Comparison of ENCODE assay signal across 8 cellular contexts in genomic region chr6:113936093-113936934, GRCh38. TPM values are rescaled to one million over a fixed set of nuclear protein-coding genes. Genes with fewer than 3 reads are reported as not detected.
DNase-seq lines count a peak whose midpoint lies in the region; ATAC-seq, FAIRE-seq and TF ChIP-seq lines count a peak whose summit lies in the region.

No MANE protein-coding gene starts in this region.

- H3K9me3 ChIP-seq in A673 (ENCODE audit: low read depth, low read length, poor library complexity, severe bottlenecking) (no peaks in the 10 kb centered on the region), endothelial cell of umbilical vein (replicated peaks; ENCODE audit: control insufficient read depth, insufficient read depth, low read length) (no peaks in the 10 kb centered on the region)

- no peaks in the 10 kb centered on the region for H3K4me1 ChIP-seq in A673 (ENCODE audit: insufficient read depth, low read length, poor library complexity, severe bottlenecking)
- no peaks in the 10 kb centered on the region for H3K4me1 ChIP-seq in endothelial cell of umbilical vein (ENCODE audit: control insufficient read depth, extremely low read depth, insufficient read depth, low read length)

- no peak overlapping the region for H3K4me2 ChIP-seq in endothelial cell of umbilical vein (ENCODE audit: insufficient read depth, low read length)

- FAIRE-seq in endothelial cell of umbilical vein (lab: Jason Lieb, UNC), result peak; percentile 71

- H3K27ac Mint-ChIP-seq in naive B cell, result no peak overlapping the region
- no peak overlapping the region for H3K27ac Mint-ChIP-seq in activated T-cell treated with anti-CD3 and anti-CD28 coated beads, Interleukin-2, amount 50 U/mL, for 24 hours

- no peaks in the 10 kb centered on the region for H3K27me3 Mint-ChIP-seq in naive B cell
- H3K27me3 Mint-ChIP-seq in activated T-cell treated with anti-CD3 and anti-CD28 coated beads, Interleukin-2, amount 50 U/mL, for 24 hours, result no peaks in the 10 kb centered on the region

- CTCF ChIA-PET in A673 (lab: Charles Lee) (no interaction called here), RWPE1 (lab: Yijun Ruan, JAX) (interaction anchor here (0.5 to 1.2 kb wide), 6 partner anchors 37 to 1558 kb away, joined by 3 to 5 read pairs (median 3); no protein-coding TSS in a partner anchor), endothelial cell of umbilical vein (lab: Charles Lee) (interaction anchor here (0.6 to 2.2 kb wide), 26 partner anchors 8 to 1849 kb away, joined by 3 to 14 read pairs (median 4); partner anchors contain the start of genes FAM229B and TUBE1)

- DNase-seq in A673 (ENCODE audit: low spot score) (peak; percentile 76), M059J (ENCODE audit: low read depth) (peak; percentile 75), RWPE1 (ENCODE audit: low spot score) (peak; percentile 31), endothelial cell of umbilical vein (ENCODE audit: low read depth, low spot score) (peak; percentile 86), naive B cell (peak; percentile 27)
- DNase-seq in activated T-cell treated with anti-CD3 and anti-CD28 coated beads, Interleukin-2, amount 50 U/mL, for 24 hours, result no peak

- H3K4me1 Mint-ChIP-seq in naive B cell, result no peaks in the 10 kb centered on the region
- no peaks in the 10 kb centered on the region for H3K4me1 Mint-ChIP-seq in activated T-cell treated with anti-CD3 and anti-CD28 coated beads, Interleukin-2, amount 50 U/mL, for 24 hours (ENCODE audit: low read depth)

- H3K9me1 ChIP-seq in endothelial cell of umbilical vein (replicated peaks; ENCODE audit: control insufficient read depth, extremely low read depth, insufficient read depth, low read length), result no peaks in the 10 kb centered on the region

- TF ChIP-seq CTCF in A673 (conservative IDR thresholded peaks at IDR 0.05; ENCODE audit: low read depth, low read length), result peak; percentile 78
- peak; percentile 48; the same call in 1 of the 2 replicates for TF ChIP-seq CTCF in GM12875 (IDR thresholded peaks at IDR 0.05; ENCODE audit: borderline replicate concordance, insufficient read depth, low read depth, low read length)
- peak; percentile 87 for TF ChIP-seq CTCF in RWPE1 (conservative IDR thresholded peaks at IDR 0.05; ENCODE audit: low read depth)
- TF ChIP-seq CTCF in endothelial cell of umbilical vein (IDR thresholded peaks at IDR 0.05; ENCODE audit: extremely low read depth in 1 of 2, insufficient read depth in 1 of 2, low read depth in 1 of 2, low read length in 2 of 2), result peak; percentile 52

- H3K79me2 ChIP-seq in endothelial cell of umbilical vein (ENCODE audit: control insufficient read depth, insufficient read depth, low read length), result no peaks in the 10 kb centered on the region

- dilution Hi-C loops in endothelial cell of umbilical vein (cut with MboI; ENCODE audit: extremely low pct_ligation_motif_present, low sequenced_read_pairs), result no loop called here

- H3K4me3 Mint-ChIP-seq in naive B cell, result no peak overlapping the region
- H3K4me3 Mint-ChIP-seq in activated T-cell treated with anti-CD3 and anti-CD28 coated beads, Interleukin-2, amount 50 U/mL, for 24 hours, result no peak overlapping the region

- H3K36me3 Mint-ChIP-seq in naive B cell, result peaks cover 0 to 10% of the 10 kb centered on the region in 2 donors
- peaks cover 62% of the 10 kb centered on the region for H3K36me3 Mint-ChIP-seq in activated T-cell treated with anti-CD3 and anti-CD28 coated beads, Interleukin-2, amount 50 U/mL, for 24 hours (ENCODE audit: low read depth)

- BruUV-seq in A673 (replicated peaks; lab: Mats Ljungman, UMichigan), result no TSS peak
- BruUV-seq in endothelial cell of umbilical vein (replicated peaks; lab: Mats Ljungman, UMichigan), result no TSS peak

- H3K27ac ChIP-seq in A673 (ENCODE audit: low read depth, low read length, poor library complexity, severe bottlenecking), result no peak overlapping the region
- H3K27ac ChIP-seq in RWPE1, result no peak overlapping the region
- no peak overlapping the region for H3K27ac ChIP-seq in endothelial cell of umbilical vein (ENCODE audit: insufficient read depth, low read depth, low read length)

- ATAC-seq in HG02610 (IDR thresholded peaks at IDR 0.05; ENCODE audit: unreplicated experiment) (peak; percentile 78), naive B cell (ENCODE audit: low read depth in 2 of 2) (peak; percentile 42 to 59)

- intact Hi-C loops in A673 (cut with micrococcal nuclease; ENCODE audit: unreplicated experiment), result loop anchor here (10.0 kb wide), 1 partner anchor 1152 kb away; no protein-coding TSS in a partner anchor
- intact Hi-C loops in endothelial cell of umbilical vein (cut with micrococcal nuclease), result loop anchor here (1.0 to 10.0 kb wide), 2 partner anchors 1156 to 1432 kb away; no protein-coding TSS in a partner anchor

- H2AFZ ChIP-seq in endothelial cell of umbilical vein (ENCODE audit: low read depth, low read length), result no peak overlapping the region

- peaks cover 27% of the 10 kb centered on the region for H3K36me3 ChIP-seq in A673 (ENCODE audit: insufficient read depth, low read length, poor library complexity, severe bottlenecking)
- peaks cover 4 to 22% of the 10 kb centered on the region in 2 experiments for H3K36me3 ChIP-seq in endothelial cell of umbilical vein (ENCODE audit: control insufficient read depth in 2 of 2, extremely low read depth in 1 of 2, insufficient read depth in 2 of 2, low read length in 2 of 2)

- H3K9me3 Mint-ChIP-seq in naive B cell, result peaks cover 0 to 4% (median 0%) of the 10 kb centered on the region in 7 donors
- H3K9me3 Mint-ChIP-seq in activated T-cell treated with anti-CD3 and anti-CD28 coated beads, Interleukin-2, amount 50 U/mL, for 24 hours, result no peaks in the 10 kb centered on the region

- no peak overlapping the region for H3K9ac ChIP-seq in endothelial cell of umbilical vein (replicated peaks; ENCODE audit: extremely low read depth, insufficient read depth, low read length)

- no peak for TF ChIP-seq POLR2A in endothelial cell of umbilical vein (IDR thresholded peaks at IDR 0.05; ENCODE audit: low read depth, low read length)

- H3K4me3 ChIP-seq in A673 (ENCODE audit: low read depth, low read length, poor library complexity, severe bottlenecking) (no peak overlapping the region), GM12875 (ENCODE audit: low read depth, low read length) (no peak overlapping the region), endothelial cell of umbilical vein (replicated peaks in 1 of 3; ENCODE audit: insufficient read depth in 1 of 3, low read depth in 1 of 3, low read length in 3 of 3) (no peak overlapping the region)

- H4K20me1 ChIP-seq in endothelial cell of umbilical vein (replicated peaks; ENCODE audit: control insufficient read depth, extremely low read depth, insufficient read depth, low read length), result no peaks in the 10 kb centered on the region

- H3K27me3 ChIP-seq in A673 (replicated peaks; ENCODE audit: insufficient read depth, low read depth, low read length, poor library complexity), result no peaks in the 10 kb centered on the region
- H3K27me3 ChIP-seq in endothelial cell of umbilical vein (ENCODE audit: control insufficient read depth in 2 of 2, insufficient read depth in 2 of 2, low read length in 2 of 2), result no peaks in the 10 kb centered on the region

- POLR2A ChIA-PET in A673 (lab: Charles Lee; ENCODE audit: low non-redundant PET), result no interaction called here
- POLR2A ChIA-PET in RWPE1 (lab: Yijun Ruan, JAX; ENCODE audit: low non-redundant PET), result no interaction called here
- POLR2A ChIA-PET in endothelial cell of umbilical vein (lab: Charles Lee), result no interaction called here

TF ChIP-seq in endothelial cell of umbilical vein, 7 proteins besides CTCF, POLR2A, EP300 and RAD21:
- TF ChIP-seq GATA2 (IDR thresholded peaks at IDR 0.05; ENCODE audit: insufficient read depth, insufficient read length, low read depth, low read length), result no peak
- no peak for TF ChIP-seq EZH2 (IDR thresholded peaks at IDR 0.05; ENCODE audit: borderline replicate concordance, low read depth, low read length, severe bottlenecking)
- no peak for TF ChIP-seq FOS (IDR thresholded peaks at IDR 0.05; ENCODE audit: borderline replicate concordance, insufficient read depth, low read length)
- TF ChIP-seq, protein P1, sequence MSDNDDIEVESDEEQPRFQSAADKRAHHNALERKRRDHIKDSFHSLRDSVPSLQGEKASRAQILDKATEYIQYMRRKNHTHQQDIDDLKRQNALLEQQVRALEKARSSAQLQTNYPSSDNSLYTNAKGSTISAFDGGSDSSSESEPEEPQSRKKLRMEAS (IDR thresholded peaks at IDR 0.05; ENCODE audit: insufficient read depth, insufficient read length), result no peak
- TF ChIP-seq JUN (IDR thresholded peaks at IDR 0.05; ENCODE audit: borderline replicate concordance, insufficient read depth, insufficient read length, low read depth), result no peak
- no peak for TF ChIP-seq POLR2AphosphoS5 (IDR thresholded peaks at IDR 0.05; ENCODE audit: insufficient read depth, low read depth, low read length)
- TF ChIP-seq MYC (IDR thresholded peaks at IDR 0.05; ENCODE audit: low read depth, low read length), result no peak

RNA-seq across cellular contexts. Expression of gene HDAC2, which starts 34.6 kb away (rescaled TPM):
- total RNA-seq in A673 (2021) (257 and 266 TPM in 2 replicates), endothelial cell of umbilical vein (142 and 148 TPM in 2 replicates)
- 82.7 and 173 TPM in 2 replicates for total RNA-seq in M059J (2014; rRNA removed; shearing (Covaris generic))
- polyA plus RNA-seq in endothelial cell of umbilical vein (90.3 and 121 TPM in 2 replicates), naive B cell (ENCODE audit: low read depth in 6 of 6) (100 to 1,000 TPM in 2 of 6 donors, 10 to 100 TPM in 4; 68.7 to 105 (median 92.3) TPM)
- 128 and 148 TPM in 2 replicates for polyA plus RNA-seq in endothelial cell of umbilical vein (2011; cell fraction: cytosol; rRNA removed)
- polyA plus RNA-seq in endothelial cell of umbilical vein (2011; cell fraction: nucleus; rRNA removed), result 107 and 136 TPM in 2 replicates
- 163 and 231 TPM in 2 replicates for polyA plus RNA-seq in endothelial cell of umbilical vein (2012)
- polyA minus RNA-seq in endothelial cell of umbilical vein, result 151 and 160 TPM in 2 replicates
- 133 TPM for polyA minus RNA-seq in endothelial cell of umbilical vein (2011; cell fraction: cytosol; rRNA and poly(A)+ RNA removed)
- 74.9 and 95.5 TPM in 2 replicates for polyA minus RNA-seq in endothelial cell of umbilical vein (2011; cell fraction: nucleus; rRNA and poly(A)+ RNA removed)
